In genomic region chr6:157763129-157763893, GRCh38 we compare ENCODE assay signal across 8 cellular contexts. TPM values are rescaled to one million over a fixed set of nuclear protein-coding genes. Genes with fewer than 3 reads are reported as not detected.
DNase-seq lines count a peak whose midpoint lies in the region; ATAC-seq and TF ChIP-seq lines count a peak whose summit lies in the region.

No MANE protein-coding gene starts in this region.

- peak overlapping the region; percentile 63 for H3K27ac ChIP-seq in psoas muscle

- H3K27me3 Mint-ChIP-seq in activated CD4-positive, alpha-beta memory T cell treated with anti-CD3 and anti-CD28 coated beads for 36 hours: no peaks in the 10 kb centered on the region

- H3K36me3 ChIP-seq in psoas muscle (ENCODE audit: insufficient read depth in 1 of 2, low read depth in 1 of 2): no peaks in the 10 kb centered on the region

- 46 to 51% (median 47%) methylated on average over 13 of the region's 13 CpGs for WGBS in psoas muscle, 3 donors

- TF ChIP-seq CTCF in fibroblast of villous mesenchyme (IDR thresholded peaks at IDR 0.05; ENCODE audit: insufficient read depth, low read depth, low read length) (no peak), psoas muscle (IDR thresholded peaks at IDR 0.05) (no peak)

- peak overlapping the region; percentile 89 for H3K27ac Mint-ChIP-seq in activated CD4-positive, alpha-beta memory T cell treated with anti-CD3 and anti-CD28 coated beads for 36 hours

- H3K4me1 Mint-ChIP-seq in activated CD4-positive, alpha-beta memory T cell treated with anti-CD3 and anti-CD28 coated beads for 36 hours (ENCODE audit: low read depth): peaks cover 79% of the 10 kb centered on the region

- H3K4me3 Mint-ChIP-seq in activated CD4-positive, alpha-beta memory T cell treated with anti-CD3 and anti-CD28 coated beads for 36 hours: no peak overlapping the region

- H3K27me3 ChIP-seq in psoas muscle (ENCODE audit: insufficient read depth in 3 of 3, low read length in 2 of 3): no peaks in the 10 kb centered on the region

- CTCF ChIA-PET in activated CD4-positive, alpha-beta memory T cell treated with anti-CD3 and anti-CD28 coated beads for 36 hours (lab: Charles Lee): interaction anchor here (1.5 to 11.7 kb wide), 7 partner anchors 8 to 263 kb away, joined by 4 to 172 read pairs (median 9); no protein-coding TSS in a partner anchor

- peak; percentile 35 to 62 (median 54) for ATAC-seq in psoas muscle
- ATAC-seq in HG02588 (IDR thresholded peaks at IDR 0.05; ENCODE audit: unreplicated experiment): no peak
- ATAC-seq in GM19452 (IDR thresholded peaks at IDR 0.05; ENCODE audit: unreplicated experiment): no peak

- H3K4me1 ChIP-seq in psoas muscle: peaks cover 20% of the 10 kb centered on the region

- H3K9me3 Mint-ChIP-seq in activated CD4-positive, alpha-beta memory T cell treated with anti-CD3 and anti-CD28 coated beads for 36 hours: no peaks in the 10 kb centered on the region

- POLR2A ChIA-PET in activated CD4-positive, alpha-beta memory T cell treated with anti-CD3 and anti-CD28 coated beads for 36 hours (lab: Charles Lee): interaction anchor here (0.7 to 2.3 kb wide), 12 partner anchors 8 to 128 kb away, joined by 3 to 17 read pairs (median 4); no protein-coding TSS in a partner anchor

- no peaks in the 10 kb centered on the region for H3K9me3 ChIP-seq in psoas muscle

- intact Hi-C loops in activated CD4-positive, alpha-beta memory T cell treated with anti-CD3 and anti-CD28 coated beads for 36 hours (cut with micrococcal nuclease): loop anchor here (5.0 to 10.0 kb wide), 8 partner anchors 219 to 1089 kb away; partner anchors contain the start of genes SYNJ2 and TMEM242
- intact Hi-C loops in psoas muscle (cut with DNase I): no loop called here

- H3K36me3 Mint-ChIP-seq in activated CD4-positive, alpha-beta memory T cell treated with anti-CD3 and anti-CD28 coated beads for 36 hours: peaks cover 3% of the 10 kb centered on the region

- DNase-seq in ELR (ENCODE audit: low read depth) (peak; percentile 84), NCI-H128 (lab: John Stamatoyannopoulos, UW; ENCODE audit: unreplicated experiment) (peak; percentile 21), fibroblast of villous mesenchyme (ENCODE audit: low read depth) (peak; percentile 70), psoas muscle (peak; percentile 60 to 69), SKM-1 (lab: John Stamatoyannopoulos, UW; ENCODE audit: unreplicated experiment) (no peak)
- DNase-seq in activated CD4-positive, alpha-beta memory T cell treated with anti-CD3 and anti-CD28 coated beads for 36 hours: peak; percentile 52

- no peak overlapping the region for H3K4me3 ChIP-seq in fibroblast of villous mesenchyme (ENCODE audit: low read depth, low read length)
- no peak overlapping the region for H3K4me3 ChIP-seq in psoas muscle

RNA-seq across cellular contexts. Expression of gene SNX9, which starts 59.7 kb away (rescaled TPM):
- total RNA-seq in activated CD4-positive, alpha-beta memory T cell treated with anti-CD3 and anti-CD28 coated beads for 36 hours: 10 to 100 TPM; 59.3 to 59.7 TPM
- total RNA-seq in fibroblast of villous mesenchyme: 37.6 and 39.6 TPM in 2 replicates
- total RNA-seq in psoas muscle: 10 to 100 TPM; 23.4 to 30.7 (median 29.4) TPM
- 10 to 100 TPM; 18.4 to 26.5 (median 18.9) TPM for polyA plus RNA-seq in psoas muscle

Comparison
In these comparisons a context has a peak if more than half of its experiments do, and no peak if none do; other contexts are left out.
1. ATAC-seq: peak in psoas muscle (4 of 4); none in HG02588 (single experiment) and GM19452 (single experiment).